29 cellular contexts compared by ENCODE assay signal in genomic region chr19:11041194-11041593, GRCh38.
"Had no signal": no experiment of that assay in that cellular context is flagged by ENCODE, and none has a peak within 500 bp of the region (broad histone marks: within the 10 kb centered on the region; RNA-seq: fewer than 3 reads in every experiment).

No MANE protein-coding gene starts in this region.

- H3K9me3 ChIP-seq: heart right ventricle, mucosa of descending colon, neutrophil, ovary, sigmoid colon, thyroid gland had no signal

- H3K4me1 Mint-ChIP-seq: nephron; stimulated activated naive CD8-positive, alpha-beta T cell treated with anti-CD3 and anti-CD28 coated beads, Interleukin-15, amount 100 ng/mL, for 72 hours had no signal

- H3K4me1 ChIP-seq: thyroid gland had no signal

- ATAC-seq: activated CD4-positive, CD25-positive, alpha-beta regulatory T cell treated with anti-CD3 and anti-CD28 coated beads, Interleukin-2, amount 50 U/mL, for 24 hours; activated CD8-positive, alpha-beta T cell treated with anti-CD3 and anti-CD28 coated beads for 36 hours; activated naive CD4-positive, alpha-beta T cell treated with anti-CD3 and anti-CD28 coated beads, Interleukin-2, amount 50 U/mL, for 72 hours; activated T-cell treated with anti-CD3 and anti-CD28 coated beads, Interleukin-2, amount 50 U/mL, for 4 hours; effector memory CD8-positive, alpha-beta T cell; stimulated activated memory B cell treated with anti-CD40 and anti-IgM and Interleukin-4, amounts not matched to agents 10 μg/mL and 1 μg/mL and 100 μg/mL, for 72 hours; stimulated activated naive CD8-positive, alpha-beta T cell treated with anti-CD3 and anti-CD28 coated beads, Interleukin-15, amount 100 ng/mL, for 72 hours had no signal

- H3K4me3 ChIP-seq: cardiac muscle cell, coronary artery, heart right ventricle, lung, mucosa of descending colon, ovary, sigmoid colon, thyroid gland had no signal

- H3K9me3 Mint-ChIP-seq: activated CD8-positive, alpha-beta T cell treated with anti-CD3 and anti-CD28 coated beads for 36 hours; activated naive CD4-positive, alpha-beta T cell treated with anti-CD3 and anti-CD28 coated beads, Interleukin-2, amount 50 U/mL, for 72 hours; activated T-cell treated with anti-CD3 and anti-CD28 coated beads, Interleukin-2, amount 50 U/mL, for 4 hours; effector memory CD8-positive, alpha-beta T cell; nephron; stimulated activated memory B cell treated with anti-CD40 and anti-IgM and Interleukin-4, amounts not matched to agents 10 μg/mL and 1 μg/mL and 100 μg/mL, for 72 hours; stimulated activated naive CD8-positive, alpha-beta T cell treated with anti-CD3 and anti-CD28 coated beads, Interleukin-15, amount 100 ng/mL, for 72 hours had no signal

- H3K27ac Mint-ChIP-seq: activated CD8-positive, alpha-beta T cell treated with anti-CD3 and anti-CD28 coated beads for 36 hours; effector memory CD8-positive, alpha-beta T cell; nephron; stimulated activated memory B cell treated with anti-CD40 and anti-IgM and Interleukin-4, amounts not matched to agents 10 μg/mL and 1 μg/mL and 100 μg/mL, for 72 hours had no signal

- H3K27me3 Mint-ChIP-seq: activated CD8-positive, alpha-beta T cell treated with anti-CD3 and anti-CD28 coated beads for 36 hours; effector memory CD8-positive, alpha-beta T cell; progenitor cell of endocrine pancreas; stimulated activated naive CD8-positive, alpha-beta T cell treated with anti-CD3 and anti-CD28 coated beads, Interleukin-15, amount 100 ng/mL, for 72 hours had no signal

- H3K27me3 ChIP-seq: cardiac muscle cell, heart right ventricle, neutrophil, ovary, sigmoid colon, thyroid gland had no signal

- H3K36me3 ChIP-seq: ovary had no signal

- H3K27ac ChIP-seq: cardiac muscle cell, coronary artery, heart right ventricle, neutrophil, ovary, sigmoid colon, thyroid gland, WERI-Rb-1 had no signal

- DNase-seq: activated CD4-positive, alpha-beta T cell treated with anti-CD3 and anti-CD28 coated beads for 48 hours; activated CD8-positive, alpha-beta T cell treated with anti-CD3 and anti-CD28 coated beads for 36 hours; activated naive CD4-positive, alpha-beta T cell; activated T-cell treated with anti-CD3 and anti-CD28 coated beads, Interleukin-2, amount 50 U/mL, for 4 hours; anterior cingulate cortex; cerebellar nuclear complex; effector memory CD8-positive, alpha-beta T cell; foreskin fibroblast; heart right ventricle; mucosa of descending colon; ovary; sigmoid colon; small intestine; stimulated activated CD4-positive, alpha-beta T cell treated with anti-CD3 and anti-CD28 coated beads, Interleukin-1b, Interleukin-23, amount 100 ng/mL, for 48 hours; stimulated activated CD4-positive, alpha-beta T cell treated with anti-CD3 and anti-CD28 coated beads, Interleukin-4, amount 100 ng/mL, for 4 hours; stimulated activated CD8-positive, alpha-beta memory T cell treated with anti-CD3 and anti-CD28 coated beads, Interleukin-4, amount 100 ng/mL, for 48 hours; stimulated activated naive CD8-positive, alpha-beta T cell treated with anti-CD3 and anti-CD28 coated beads, Interleukin-15, amount 100 ng/mL, for 72 hours; T-helper 1 cell; thyroid gland; WERI-Rb-1 had no signal

- H3K4me3 Mint-ChIP-seq: activated CD8-positive, alpha-beta T cell treated with anti-CD3 and anti-CD28 coated beads for 36 hours; activated T-cell treated with anti-CD3 and anti-CD28 coated beads, Interleukin-2, amount 50 U/mL, for 4 hours; effector memory CD8-positive, alpha-beta T cell; nephron; stimulated activated memory B cell treated with anti-CD40 and anti-IgM and Interleukin-4, amounts not matched to agents 10 μg/mL and 1 μg/mL and 100 μg/mL, for 72 hours; stimulated activated naive CD8-positive, alpha-beta T cell treated with anti-CD3 and anti-CD28 coated beads, Interleukin-15, amount 100 ng/mL, for 72 hours had no signal
